ENCODE assay signal across 25 cellular contexts in the genomic region with DNA sequence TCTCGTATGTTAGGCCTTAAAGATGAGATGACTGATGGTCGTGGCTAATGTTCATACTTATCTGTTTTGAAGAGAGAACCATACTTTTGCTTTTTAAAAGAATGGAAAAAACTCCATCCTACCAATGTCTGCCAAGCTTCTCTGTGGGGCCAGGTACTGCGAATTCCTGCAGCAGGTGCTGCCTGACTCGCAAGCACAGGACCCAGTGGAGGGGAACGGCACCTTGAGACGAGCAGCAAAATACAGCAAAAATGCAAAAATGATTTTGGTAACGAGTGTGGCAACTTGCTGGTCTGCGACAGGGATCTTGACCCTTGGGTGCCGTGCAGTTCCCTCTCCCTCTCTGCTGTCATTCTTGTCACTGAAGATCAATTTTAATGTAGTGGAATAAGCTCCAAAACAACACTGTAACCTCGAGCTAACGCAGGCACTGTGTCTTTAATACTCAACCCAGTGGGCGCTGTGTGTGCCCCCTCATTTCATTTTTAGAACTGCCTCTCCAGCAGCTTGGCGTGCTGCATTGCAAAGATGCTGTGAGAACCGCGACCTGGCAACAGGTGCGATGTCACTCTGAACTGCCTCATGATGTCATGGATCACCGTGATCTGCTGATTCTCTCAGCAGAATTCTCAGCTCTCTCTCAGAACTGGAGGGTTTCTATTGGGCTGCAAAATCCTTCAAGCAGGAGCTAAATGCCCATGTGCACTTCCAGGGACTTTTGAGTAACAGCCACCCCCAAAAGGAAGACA. TPM values are rescaled to one million over a fixed set of nuclear protein-coding genes. Genes with fewer than 3 reads are reported as not detected.
"Had no signal": no experiment of that assay in that cellular context is flagged by ENCODE, and none has a peak within 500 bp of the region (broad histone marks: within the 10 kb centered on the region; RNA-seq: fewer than 3 reads in every experiment).

No MANE protein-coding gene starts in this region.

- H3K27ac Mint-ChIP-seq: activated B cell treated with CpG ODN at 0.5 μM for 24 hours; activated CD4-positive, alpha-beta memory T cell treated with anti-CD3 and anti-CD28 coated beads for 36 hours; activated CD4-positive, alpha-beta T cell treated with anti-CD3 and anti-CD28 coated beads, Interleukin-2, amount 10 ng/mL, durations not matched to agents 24 days and 14 days; activated naive CD4-positive, alpha-beta T cell treated with anti-CD3 and anti-CD28 coated beads, Interleukin-2, amount 50 U/mL, for 72 hours; activated naive CD8-positive, alpha-beta T cell treated with anti-CD3 and anti-CD28 coated beads, Interleukin-2, amount 50 U/mL, for 24 hours; T-helper 17 cell had no signal

- H3K27me3 Mint-ChIP-seq: activated B cell treated with CpG ODN at 0.5 μM for 24 hours; activated CD4-positive, alpha-beta memory T cell treated with anti-CD3 and anti-CD28 coated beads for 36 hours; activated CD4-positive, alpha-beta T cell treated with anti-CD3 and anti-CD28 coated beads, Interleukin-2, amount 10 ng/mL, durations not matched to agents 24 days and 14 days; activated naive CD8-positive, alpha-beta T cell treated with anti-CD3 and anti-CD28 coated beads, Interleukin-2, amount 50 U/mL, for 24 hours; T-helper 17 cell had no signal

- H3K4me3 ChIP-seq: ascending aorta, body of pancreas, SJSA1 had no signal

- ATAC-seq: activated naive CD4-positive, alpha-beta T cell treated with anti-CD3 and anti-CD28 coated beads, Interleukin-2, amount 50 U/mL, for 72 hours; activated naive CD8-positive, alpha-beta T cell treated with anti-CD3 and anti-CD28 coated beads, Interleukin-2, amount 50 U/mL, for 24 hours; activated T-cell treated with anti-CD3 and anti-CD28 coated beads, Interleukin-2, amount 50 U/mL, for 4 hours; body of pancreas; T-helper 17 cell had no signal

- H3K9me3 Mint-ChIP-seq: activated B cell treated with CpG ODN at 0.5 μM for 24 hours; activated CD4-positive, alpha-beta memory T cell treated with anti-CD3 and anti-CD28 coated beads for 36 hours; activated CD4-positive, alpha-beta T cell treated with anti-CD3 and anti-CD28 coated beads, Interleukin-2, amount 10 ng/mL, durations not matched to agents 24 days and 14 days; activated naive CD4-positive, alpha-beta T cell treated with anti-CD3 and anti-CD28 coated beads, Interleukin-2, amount 50 U/mL, for 72 hours; activated naive CD8-positive, alpha-beta T cell treated with anti-CD3 and anti-CD28 coated beads, Interleukin-2, amount 50 U/mL, for 24 hours; activated T-cell treated with anti-CD3 and anti-CD28 coated beads, Interleukin-2, amount 50 U/mL, for 4 hours had no signal

- DNase-seq: activated B cell treated with CpG ODN at 0.5 μM for 24 hours; activated CD4-positive, alpha-beta memory T cell treated with anti-CD3 and anti-CD28 coated beads for 36 hours; activated CD4-positive, alpha-beta T cell treated with anti-CD3 and anti-CD28 coated beads for 1 hour; activated CD4-positive, alpha-beta T cell treated with anti-CD3 and anti-CD28 coated beads, Interleukin-2, amount 10 ng/mL, durations not matched to agents 24 days and 14 days; activated CD8-positive, alpha-beta memory T cell treated with anti-CD3 and anti-CD28 coated beads for 24 hours; activated effector memory CD4-positive, alpha-beta T cell treated with anti-CD3 and anti-CD28 coated beads, Interleukin-2, amount 50 U/mL, for 16 hours; activated naive CD4-positive, alpha-beta T cell treated with Interleukin-2 at 50 U/mL for 16 hours; activated naive CD8-positive, alpha-beta T cell treated with anti-CD3 and anti-CD28 coated beads, Interleukin-2, amount 50 U/mL, for 24 hours; activated T-cell treated with anti-CD3 and anti-CD28 coated beads, Interleukin-2, amount 50 U/mL, for 4 hours; amniotic stem cell; body of pancreas; Kasumi-1; NCI-H1048; NCI-H146; NCI-H1930; NCI-H2171; NCI-H226; NCI-H526; NCI-H774; SHP77; T-helper 17 cell; T-helper 9 cell had no signal

- H3K4me1 ChIP-seq: ascending aorta, body of pancreas, SJSA1 had no signal

- H3K36me3 ChIP-seq: SJSA1 had no signal

- H3K4me3 Mint-ChIP-seq: activated B cell treated with CpG ODN at 0.5 μM for 24 hours; activated CD4-positive, alpha-beta memory T cell treated with anti-CD3 and anti-CD28 coated beads for 36 hours; activated CD4-positive, alpha-beta T cell treated with anti-CD3 and anti-CD28 coated beads, Interleukin-2, amount 10 ng/mL, durations not matched to agents 24 days and 14 days; activated naive CD8-positive, alpha-beta T cell treated with anti-CD3 and anti-CD28 coated beads, Interleukin-2, amount 50 U/mL, for 24 hours; activated T-cell treated with anti-CD3 and anti-CD28 coated beads, Interleukin-2, amount 50 U/mL, for 4 hours; T-helper 17 cell had no signal

- H3K27ac ChIP-seq: ascending aorta, body of pancreas, SJSA1 had no signal

- H3K27me3 ChIP-seq: ascending aorta, body of pancreas, SJSA1 had no signal

RNA-seq across cellular contexts. Expression of a gene that starts 51.6 kb away (rescaled TPM):
- total RNA-seq: ascending aorta had no signal
